31 cellular contexts compared by ENCODE assay signal in the genomic region with DNA sequence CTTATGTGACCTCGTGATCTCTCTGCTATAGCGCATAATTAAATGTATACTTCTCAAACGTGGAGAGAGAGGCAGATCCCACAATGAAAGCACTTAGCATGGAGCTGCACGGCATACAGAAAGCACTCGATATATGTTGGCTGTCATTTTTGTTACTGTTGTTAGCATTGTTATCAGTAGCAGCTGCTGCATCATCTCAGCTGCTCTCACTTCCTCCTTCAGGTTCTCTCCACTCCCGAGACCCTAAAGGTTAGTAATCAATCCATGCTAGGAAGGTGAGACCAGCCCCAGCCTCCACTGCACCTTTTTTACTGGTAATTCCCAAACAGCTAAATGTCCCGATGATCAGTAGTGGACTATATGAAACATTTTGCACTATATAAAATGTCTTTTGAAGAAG.
"Had no signal": no experiment of that assay in that cellular context is flagged by ENCODE, and none has a peak within 500 bp of the region (broad histone marks: within the 10 kb centered on the region; RNA-seq: fewer than 3 reads in every experiment).

No MANE protein-coding gene starts in this region.

- H3K4me2 ChIP-seq: hepatocyte had no signal

- FAIRE-seq: endometrium, endothelial cell of umbilical vein had no signal

- H3K4me1 ChIP-seq: ascending aorta, breast epithelium, colonic mucosa, esophagus squamous epithelium, gastroesophageal sphincter, heart right ventricle had no signal

- H3K9me3 ChIP-seq: ascending aorta, colonic mucosa, esophagus squamous epithelium had no signal

- DNase-seq: activated CD4-positive, alpha-beta memory T cell treated with anti-CD3 and anti-CD28 coated beads, Interleukin-2, amount 10 ng/mL, durations not matched to agents 7 days and 5 days; activated CD4-positive, alpha-beta T cell treated with anti-CD3 and anti-CD28 coated beads for 36 hours; activated CD4-positive, alpha-beta T cell treated with anti-CD3 and anti-CD28 coated beads, Interleukin-2, amount 10 ng/mL, durations not matched to agents 24 days and 14 days; activated CD4-positive, alpha-beta T cell treated with anti-CD3 and anti-CD28 coated beads, Interleukin-2, amount 50 U/mL, for 4 hours; activated CD4-positive, CD25-positive, alpha-beta regulatory T cell; activated CD4-positive, CD25-positive, alpha-beta regulatory T cell treated with anti-CD3 and anti-CD28 coated beads, Interleukin-2, amount 50 U/mL, for 72 hours; activated CD8-positive, alpha-beta memory T cell treated with anti-CD3 and anti-CD28 coated beads, Interleukin-2, amount 50 U/mL, for 48 hours; activated gamma-delta T cell; activated naive CD4-positive, alpha-beta T cell; activated naive CD4-positive, alpha-beta T cell treated with anti-CD3 and anti-CD28 coated beads, Interleukin-2, amount 10 ng/mL, durations not matched to agents 7 days and 5 days; activated naive CD8-positive, alpha-beta T cell treated with anti-CD3 and anti-CD28 coated beads, Interleukin-2, amount 10 ng/mL, durations not matched to agents 7 days and 5 days; activated T-cell treated with anti-CD3 and anti-CD28 coated beads for 4 hours; activated T-cell treated with anti-CD3 and anti-CD28 coated beads, Interleukin-2, amount 50 U/mL, for 24 hours; activated T-cell treated with anti-CD3 and anti-CD28 coated beads, Interleukin-2, amount 50 U/mL, for 72 hours; central memory CD4-positive, alpha-beta T cell; cerebellar nuclear complex; colonic mucosa; effector CD8-positive, alpha-beta T cell; esophagus squamous epithelium; foreskin melanocyte; heart right ventricle; T1000 had no signal

- H3K27me3 ChIP-seq: ascending aorta, cardiac muscle cell, colonic mucosa, hepatocyte had no signal

- H3K4me3 ChIP-seq: ascending aorta, breast epithelium, cardiac muscle cell, colonic mucosa, esophagus squamous epithelium, gastroesophageal sphincter, heart right ventricle, hepatocyte had no signal

- H3K36me3 ChIP-seq: ascending aorta, breast epithelium, cardiac muscle cell, colonic mucosa, esophagus squamous epithelium, gastroesophageal sphincter, heart right ventricle had no signal

- H3K79me2 ChIP-seq: hepatocyte had no signal

- H2AFZ ChIP-seq: hepatocyte had no signal

- ATAC-seq: activated CD4-positive, alpha-beta T cell treated with anti-CD3 and anti-CD28 coated beads for 36 hours; activated naive CD4-positive, alpha-beta T cell treated with anti-CD3 and anti-CD28 coated beads, Interleukin-2, amount 50 U/mL, for 72 hours; activated T-cell treated with anti-CD3 and anti-CD28 coated beads, Interleukin-2, amount 50 U/mL, for 72 hours; gastroesophageal sphincter; heart right ventricle had no signal

- H3K27ac ChIP-seq: ascending aorta, breast epithelium, cardiac muscle cell, colonic mucosa, epithelial cell of prostate, esophagus squamous epithelium, gastroesophageal sphincter, heart right ventricle, hepatocyte had no signal
